Comparison of ENCODE assay signal across 8 cellular contexts in the genomic region with DNA sequence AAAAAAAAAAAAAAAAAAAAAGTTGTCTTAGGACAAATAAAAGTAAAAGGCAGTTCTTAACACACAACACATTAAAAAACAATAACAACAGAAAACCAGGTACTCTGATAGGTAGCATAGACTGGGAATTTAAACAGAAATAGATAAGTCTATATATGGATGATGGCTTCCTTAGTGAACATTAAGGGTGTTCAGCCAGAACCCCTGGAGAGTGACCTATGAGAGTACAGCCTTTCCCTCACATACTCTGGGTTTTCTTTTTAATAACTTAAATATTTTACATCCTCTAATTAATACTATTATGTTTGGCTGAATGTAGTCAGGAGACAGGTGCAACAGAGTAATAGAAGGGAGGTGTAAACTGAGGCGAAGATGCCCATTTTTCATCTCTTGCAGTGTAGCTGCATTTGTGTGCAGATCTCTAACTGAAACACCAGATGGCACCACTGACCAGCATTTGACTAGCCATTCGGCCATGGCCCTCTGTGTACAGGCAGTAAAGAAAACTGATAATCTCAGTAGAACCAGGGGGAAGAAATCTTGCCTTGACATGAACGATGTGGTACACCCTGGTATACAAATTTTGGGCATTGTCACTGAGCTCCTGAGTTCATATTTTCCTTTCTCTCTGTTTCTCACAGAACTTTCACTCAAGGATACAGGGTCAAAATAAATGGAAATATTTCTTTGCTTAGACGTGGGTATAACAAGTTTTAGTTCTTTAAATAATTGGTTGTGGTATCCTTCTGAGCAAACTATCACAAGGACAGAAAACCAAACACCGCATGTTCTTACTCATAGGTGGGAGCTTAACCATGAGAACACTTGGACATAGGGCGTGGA. TPM values are rescaled to one million over a fixed set of nuclear protein-coding genes. Genes with fewer than 3 reads are reported as not detected.
DNase-seq lines count a peak whose midpoint lies in the region; ATAC-seq and TF ChIP-seq lines count a peak whose summit lies in the region.

No MANE protein-coding gene starts in this region.

- intact Hi-C loops in posterior vena cava (cut with DNase I) = loop anchor here (1.0 to 10.0 kb wide), 3 partner anchors 60 to 217 kb away; no protein-coding TSS in a partner anchor

- H3K4me3 ChIP-seq in BE2C (ENCODE audit: low read depth, low read length) = no peak overlapping the region
- no peak overlapping the region for H3K4me3 ChIP-seq in parathyroid adenoma (ENCODE audit: low read depth, low read length)

- peaks cover 18 to 32% of the 10 kb centered on the region in 2 donors for H3K36me3 Mint-ChIP-seq in activated naive CD4-positive, alpha-beta T cell treated with anti-CD3 and anti-CD28 coated beads, Interleukin-2, amount 50 U/mL, for 72 hours
- H3K36me3 Mint-ChIP-seq in glutamatergic neuron (ENCODE audit: unreplicated experiment) = no peaks in the 10 kb centered on the region

- H3K27me3 Mint-ChIP-seq in glutamatergic neuron (ENCODE audit: unreplicated experiment) = peaks cover 2% of the 10 kb centered on the region

- no peaks in the 10 kb centered on the region for H3K9me3 ChIP-seq in BE2C
- no peaks in the 10 kb centered on the region for H3K9me3 ChIP-seq in parathyroid adenoma (ENCODE audit: control insufficient read depth, low read length)

- H3K27ac ChIP-seq in parathyroid adenoma = no peak overlapping the region

- H3K27me3 ChIP-seq in BE2C (no peaks in the 10 kb centered on the region), parathyroid adenoma (ENCODE audit: control insufficient read depth, insufficient read depth, low read length) (no peaks in the 10 kb centered on the region)

- TF ChIP-seq CTCF in BE2C (IDR thresholded peaks at IDR 0.05; ENCODE audit: low read depth, low read length) (peak; percentile 90), glutamatergic neuron (IDR thresholded peaks at IDR 0.05; ENCODE audit: partially characterized antibody, unreplicated experiment) (peak; percentile 68), parathyroid adenoma (IDR thresholded peaks at IDR 0.05) (peak; percentile 57)

- H3K9ac ChIP-seq in parathyroid adenoma = no peak overlapping the region

- peak; percentile 67 for DNase-seq in BE2C
- peak; percentile 80 for DNase-seq in NCI-H82 (lab: John Stamatoyannopoulos, UW)
- no peak for DNase-seq in activated naive CD4-positive, alpha-beta T cell treated with anti-CD3 and anti-CD28 coated beads, Interleukin-2, amount 50 U/mL, for 72 hours (ENCODE audit: low spot score in 2 of 2)
- DNase-seq in glutamatergic neuron = peak; percentile 65
- no peak for DNase-seq in posterior vena cava (ENCODE audit: low spot score)

- no peaks in the 10 kb centered on the region for H3K79me2 ChIP-seq in parathyroid adenoma

- H2AFZ ChIP-seq in parathyroid adenoma = no peak overlapping the region

- H3K4me1 ChIP-seq in BE2C = peaks cover 8% of the 10 kb centered on the region
- no peaks in the 10 kb centered on the region for H3K4me1 ChIP-seq in parathyroid adenoma

- H3K27ac Mint-ChIP-seq in activated naive CD4-positive, alpha-beta T cell treated with anti-CD3 and anti-CD28 coated beads, Interleukin-2, amount 50 U/mL, for 72 hours = no peak overlapping the region
- H3K27ac Mint-ChIP-seq in glutamatergic neuron (ENCODE audit: unreplicated experiment) = no peak overlapping the region

- no peak overlapping the region for H3K4me3 Mint-ChIP-seq in glutamatergic neuron (ENCODE audit: unreplicated experiment)

- ATAC-seq in GM18498 (IDR thresholded peaks at IDR 0.05; ENCODE audit: unreplicated experiment) = peak; percentile 84
- peak; percentile 63 for ATAC-seq in HG03196 (IDR thresholded peaks at IDR 0.05; ENCODE audit: unreplicated experiment)
- ATAC-seq in activated naive CD4-positive, alpha-beta T cell treated with anti-CD3 and anti-CD28 coated beads, Interleukin-2, amount 50 U/mL, for 72 hours = peak; percentile 68 to 78

- H3K4me2 ChIP-seq in parathyroid adenoma (ENCODE audit: low read length) = no peak overlapping the region

- peaks cover 11% of the 10 kb centered on the region for H3K4me1 Mint-ChIP-seq in glutamatergic neuron (ENCODE audit: low read depth, unreplicated experiment)

- H3K9me3 Mint-ChIP-seq in activated naive CD4-positive, alpha-beta T cell treated with anti-CD3 and anti-CD28 coated beads, Interleukin-2, amount 50 U/mL, for 72 hours = no peaks in the 10 kb centered on the region
- H3K9me3 Mint-ChIP-seq in glutamatergic neuron (ENCODE audit: unreplicated experiment) = no peaks in the 10 kb centered on the region

- H3K36me3 ChIP-seq in BE2C (peaks cover 4% of the 10 kb centered on the region), parathyroid adenoma (ENCODE audit: control insufficient read depth, insufficient read depth, low read length) (no peaks in the 10 kb centered on the region)

RNA-seq across cellular contexts. Expression of a gene that starts 7.6 kb away (rescaled TPM):
- polyA plus RNA-seq in BE2C (2012; ENCODE audit: insufficient read depth, insufficient read length, low read depth) = 0.91 TPM
- 100 to 1,000 TPM; 112 to 136 TPM for total RNA-seq in activated naive CD4-positive, alpha-beta T cell treated with anti-CD3 and anti-CD28 coated beads, Interleukin-2, amount 50 U/mL, for 72 hours
- total RNA-seq in glutamatergic neuron (ENCODE audit: unreplicated experiment) (19.3 TPM), posterior vena cava (10 to 100 TPM; 16.3 to 18.1 TPM)

RNA-seq across cellular contexts. Expression of a gene that starts 53.8 kb away (rescaled TPM):
- 4.5 TPM for polyA plus RNA-seq in BE2C (2012; ENCODE audit: insufficient read depth, insufficient read length, low read depth)
- 1 to 10 TPM in 1 of 2 donors, under 1 TPM in 1; 0.29 to 1.5 TPM for total RNA-seq in activated naive CD4-positive, alpha-beta T cell treated with anti-CD3 and anti-CD28 coated beads, Interleukin-2, amount 50 U/mL, for 72 hours
- total RNA-seq in glutamatergic neuron (ENCODE audit: unreplicated experiment) (6.7 TPM), posterior vena cava (1 to 10 TPM; 3.1 to 3.9 TPM)

Comparison
In these comparisons a context has a peak if more than half of its experiments do, and no peak if none do; other contexts are left out.
1. DNase-seq: peak in BE2C (single experiment), NCI-H82 (single experiment) and glutamatergic neuron (single experiment); none in activated naive CD4-positive, alpha-beta T cell treated with anti-CD3 and anti-CD28 coated beads, Interleukin-2, amount 50 U/mL, for 72 hours (0 of 2) and posterior vena cava (single experiment).
2. Peak in every context shown above with its lines, with median percentiles within 50 percentile points of each other: CTCF ChIP-seq and ATAC-seq.